In the genomic region with DNA sequence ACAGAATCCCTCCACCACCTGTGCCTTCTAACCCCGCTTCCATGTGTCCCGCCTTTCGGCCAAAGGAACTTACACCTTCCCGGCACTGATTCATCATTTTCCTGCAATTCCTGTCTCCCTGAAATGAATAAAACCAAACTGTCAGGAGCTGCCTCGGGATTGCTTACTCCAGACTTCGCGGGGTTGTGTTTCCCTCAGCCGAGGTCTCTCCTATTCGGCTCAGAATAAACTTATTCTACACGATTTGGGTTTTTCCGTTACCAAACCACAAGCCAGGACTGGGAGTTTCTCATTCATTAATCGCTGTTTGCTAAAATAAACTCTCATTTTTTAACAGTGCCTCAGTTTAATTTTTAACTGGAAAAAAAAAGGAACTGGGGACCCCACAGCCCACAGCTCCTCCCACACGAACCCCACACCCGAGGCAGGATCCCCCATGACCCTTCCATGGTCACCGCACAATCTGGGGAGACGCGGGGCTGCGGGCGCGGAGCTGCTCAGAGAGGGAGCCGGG, we compare ENCODE assay signal across 8 cellular contexts. TPM values are rescaled to one million over a fixed set of nuclear protein-coding genes. Genes with fewer than 3 reads are reported as not detected.
DNase-seq lines count a peak whose midpoint lies in the region; ATAC-seq, FAIRE-seq and TF ChIP-seq lines count a peak whose summit lies in the region.

No MANE protein-coding gene starts in this region.

- H3K4me1 Mint-ChIP-seq in astrocyte (ENCODE audit: low read depth, unreplicated experiment) (no peaks in the 10 kb centered on the region), memory B cell (peaks cover 11% of the 10 kb centered on the region)

- WGBS in aorta, 2 donors = 0% methylated on average over 21 of the region's 21 CpGs

- H3K4me3 ChIP-seq in GM08714 (ENCODE audit: low read length) (peak overlapping the region; percentile 96), astrocyte (ENCODE audit: insufficient read depth, low read depth, low read length) (peak overlapping the region; percentile 69), aorta (ENCODE audit: low read length in 2 of 2) (peak overlapping the region; percentile 49 to 55)

- H3K27ac ChIP-seq in astrocyte (ENCODE audit: low read depth, low read length) = no peak overlapping the region
- no peak overlapping the region for H3K27ac ChIP-seq in aorta (ENCODE audit: low read depth in 1 of 2, low read length in 2 of 2)
- no peak overlapping the region for H3K27ac ChIP-seq in substantia nigra (ENCODE audit: low read depth, low read length, poor library complexity, severe bottlenecking)

- peaks cover 4% of the 10 kb centered on the region for H3K4me1 ChIP-seq in astrocyte (ENCODE audit: insufficient read depth, low read length)
- H3K4me1 ChIP-seq in aorta (ENCODE audit: control insufficient read depth in 1 of 2, insufficient read depth in 2 of 2, low read length in 2 of 2) = no peaks in the 10 kb centered on the region

- no peak overlapping the region for H3K27ac Mint-ChIP-seq in astrocyte (ENCODE audit: unreplicated experiment)
- peak overlapping the region; percentile 32 for H3K27ac Mint-ChIP-seq in memory B cell

- H3K9me3 Mint-ChIP-seq in astrocyte (ENCODE audit: unreplicated experiment) (peaks cover 22% of the 10 kb centered on the region), memory B cell (no peaks in the 10 kb centered on the region)

- no peaks in the 10 kb centered on the region for H3K36me3 ChIP-seq in astrocyte (ENCODE audit: insufficient read depth, low read length)
- H3K36me3 ChIP-seq in aorta (ENCODE audit: control insufficient read depth in 1 of 2, insufficient read depth in 2 of 2, low read length in 1 of 2) = no peaks in the 10 kb centered on the region

- H3K27me3 Mint-ChIP-seq in astrocyte (ENCODE audit: low read depth, unreplicated experiment) (no peaks in the 10 kb centered on the region), memory B cell (peaks cover 9% of the 10 kb centered on the region)

- peak overlapping the region; percentile 95 for H2AFZ ChIP-seq in astrocyte (ENCODE audit: low read depth, low read length)

- H3K9me3 ChIP-seq in astrocyte (ENCODE audit: insufficient read depth, low read depth, low read length) (peaks cover under 1% of the 10 kb centered on the region), aorta (ENCODE audit: control insufficient read depth, low read length) (no peaks in the 10 kb centered on the region)

- no peaks in the 10 kb centered on the region for H3K79me2 ChIP-seq in astrocyte (ENCODE audit: insufficient read depth, low read length)

- no peaks in the 10 kb centered on the region for H4K20me1 ChIP-seq in astrocyte (ENCODE audit: insufficient read depth, low read length)

- no peaks in the 10 kb centered on the region for H3K36me3 Mint-ChIP-seq in astrocyte (ENCODE audit: low read depth, unreplicated experiment)
- H3K36me3 Mint-ChIP-seq in memory B cell = peaks cover 3% of the 10 kb centered on the region

- TF ChIP-seq CTCF in astrocyte (IDR thresholded peaks at IDR 0.05; ENCODE audit: insufficient read depth, low read depth, low read length) = no peak

- ATAC-seq in memory B cell (ENCODE audit: low read depth) (peak; percentile 53), aorta (ENCODE audit: low FRiP score) (no peak), GM21576 (IDR thresholded peaks at IDR 0.05; ENCODE audit: unreplicated experiment) (no peak)

- H3K27me3 ChIP-seq in astrocyte (ENCODE audit: insufficient read depth, low read length) = no peaks in the 10 kb centered on the region
- no peaks in the 10 kb centered on the region for H3K27me3 ChIP-seq in aorta (ENCODE audit: control insufficient read depth in 1 of 2, insufficient read depth in 2 of 2, low read length in 1 of 2)

- DNase-seq in HTR-8/SVneo (ENCODE audit: insufficient read length, low spot score) (peak; percentile 26), astrocyte (ENCODE audit: low read depth) (peak; percentile 16), memory B cell (ENCODE audit: low spot score in 2 of 2) (no peak), aorta (no peak), NCI-H1436 (lab: John Stamatoyannopoulos, UW) (no peak), substantia nigra (lab: John Stamatoyannopoulos, UW) (no peak)

- H3K4me3 Mint-ChIP-seq in astrocyte (ENCODE audit: unreplicated experiment) = no peak overlapping the region
- peak overlapping the region; percentile 91 for H3K4me3 Mint-ChIP-seq in memory B cell

- FAIRE-seq in HTR-8/SVneo (lab: Jason Lieb, UNC) = no peak
- peak; percentile 45 for FAIRE-seq in astrocyte (lab: Jason Lieb, UNC)

- H3K9ac ChIP-seq in astrocyte (ENCODE audit: low read length) = peak overlapping the region; percentile 67

- peak overlapping the region; percentile 97 for H3K4me2 ChIP-seq in astrocyte (ENCODE audit: low read length)

- intact Hi-C loops in aorta (cut with DNase I) = loop anchor here in 1 of 2 donors (5.0 to 10.0 kb wide), 2 partner anchors 90 to 167 kb away; partner anchors contain the start of gene ZNF69

RNA-seq across cellular contexts. Expression of gene ZNF878, which starts 0.6 kb away (rescaled TPM):
- total RNA-seq in astrocyte = not detected in 2 replicates
- total RNA-seq in aorta = under 1 TPM in 1 of 2 donors, not detected in 1; 0.45 TPM
- polyA plus RNA-seq in aorta = not detected

RNA-seq across cellular contexts. Expression of gene ZNF844, which starts 12.4 kb away (rescaled TPM):
- not detected in 2 replicates for total RNA-seq in astrocyte
- total RNA-seq in aorta = 10 to 100 TPM in 1 of 2 donors, 1 to 10 TPM in 1; 7.8 to 14.3 TPM
- 1 to 10 TPM; 2.3 to 3.9 TPM for polyA plus RNA-seq in aorta

RNA-seq across cellular contexts. Expression of gene ZNF433, which starts 16.6 kb away (rescaled TPM):
- total RNA-seq in astrocyte = not detected in 2 replicates
- 1 to 10 TPM; 5.1 to 5.5 TPM for total RNA-seq in aorta
- polyA plus RNA-seq in aorta = 1 to 10 TPM; 4.4 to 5.8 TPM

Comparison
In these comparisons a context has a peak if more than half of its experiments do, and no peak if none do; other contexts are left out.
1. DNase-seq: peak in HTR-8/SVneo (single experiment) and astrocyte (single experiment); none in memory B cell (0 of 2), aorta (0 of 2), NCI-H1436 (single experiment) and substantia nigra (0 of 49).
2. Peak in every context shown above with its lines, with median percentiles within 50 percentile points of each other: H3K4me3 ChIP-seq.